ENCODE assay signal across 26 cellular contexts in the genomic region with DNA sequence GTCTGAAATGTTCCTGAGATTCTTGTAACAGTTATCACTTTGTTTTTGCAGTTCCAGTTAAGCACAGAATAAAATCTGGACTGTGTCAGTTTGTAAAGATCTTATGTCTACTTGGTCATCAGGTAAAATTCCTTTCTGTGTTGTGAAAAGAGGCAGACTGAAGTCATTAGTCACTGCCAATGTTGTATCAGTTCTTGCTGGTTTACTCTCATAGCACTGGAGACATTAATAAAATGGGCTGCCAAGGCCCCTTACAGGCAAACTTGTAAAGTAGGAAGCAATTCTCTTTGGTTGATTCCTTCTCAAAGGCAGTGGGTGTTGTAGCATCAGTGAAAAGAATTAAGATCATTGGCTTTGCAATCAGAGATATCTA.
"Had no signal": no experiment of that assay in that cellular context is flagged by ENCODE, and none has a peak within 500 bp of the region (broad histone marks: within the 10 kb centered on the region; RNA-seq: fewer than 3 reads in every experiment).

No MANE protein-coding gene starts in this region.

- H3K27me3 Mint-ChIP-seq: central memory CD8-positive, alpha-beta T cell; dendritic cell treated with granulocyte-macrophage colony-stimulating factor and Interleukin-4, amounts not matched to agents 40 ng/mL and 50 ng/mL, for 4 days; memory B cell; stimulated activated memory B cell treated with anti-CD40 and anti-IgM and Interleukin-4, amounts not matched to agents 10 μg/mL and 1 μg/mL and 100 μg/mL, for 72 hours; type B pancreatic cell had no signal

- H3K36me3 Mint-ChIP-seq: memory B cell; naive B cell; natural killer cell treated with Interleukin-12 subunit alpha and Interleukin-12 subunit beta and Interleukin-15 and Interleukin-18, amount 100 ng/mL, for 72 hours; stimulated activated memory B cell treated with anti-CD40 and anti-IgM and Interleukin-4, amounts not matched to agents 10 μg/mL and 1 μg/mL and 100 μg/mL, for 72 hours; type B pancreatic cell had no signal

- H3K4me1 ChIP-seq: colonic mucosa, esophagus muscularis mucosa, foreskin keratinocyte, gastroesophageal sphincter, heart left ventricle, psoas muscle, spleen, suprapubic skin had no signal

- H3K36me3 ChIP-seq: colonic mucosa, esophagus muscularis mucosa, gastroesophageal sphincter, heart left ventricle, spleen, suprapubic skin had no signal

- H3K9me3 ChIP-seq: colonic mucosa, esophagus muscularis mucosa, gastroesophageal sphincter, heart left ventricle, mucosa of descending colon, psoas muscle, spleen, suprapubic skin had no signal

- H3K4me3 Mint-ChIP-seq: central memory CD8-positive, alpha-beta T cell; dendritic cell treated with granulocyte-macrophage colony-stimulating factor and Interleukin-4, amounts not matched to agents 40 ng/mL and 50 ng/mL, for 4 days; naive B cell; natural killer cell treated with Interleukin-12 subunit alpha and Interleukin-12 subunit beta and Interleukin-15 and Interleukin-18, amount 100 ng/mL, for 72 hours; stimulated activated memory B cell treated with anti-CD40 and anti-IgM and Interleukin-4, amounts not matched to agents 10 μg/mL and 1 μg/mL and 100 μg/mL, for 72 hours; stimulated activated naive CD8-positive, alpha-beta T cell treated with anti-CD3 and anti-CD28 coated beads, Interleukin-15, Interleukin-2, amounts not matched to agents 100 ng/mL and 50 ng/mL, for 24 hours; type B pancreatic cell had no signal

- ATAC-seq: foreskin keratinocyte, gastroesophageal sphincter, heart left ventricle, left lobe of liver, mucosa of descending colon, psoas muscle had no signal

- H3K27ac Mint-ChIP-seq: dendritic cell treated with granulocyte-macrophage colony-stimulating factor and Interleukin-4, amounts not matched to agents 40 ng/mL and 50 ng/mL, for 4 days; memory B cell; natural killer cell treated with Interleukin-12 subunit alpha and Interleukin-12 subunit beta and Interleukin-15 and Interleukin-18, amount 100 ng/mL, for 72 hours; stimulated activated memory B cell treated with anti-CD40 and anti-IgM and Interleukin-4, amounts not matched to agents 10 μg/mL and 1 μg/mL and 100 μg/mL, for 72 hours; stimulated activated naive CD8-positive, alpha-beta T cell treated with anti-CD3 and anti-CD28 coated beads, Interleukin-15, Interleukin-2, amounts not matched to agents 100 ng/mL and 50 ng/mL, for 24 hours; type B pancreatic cell had no signal

- H3K27me3 ChIP-seq: colonic mucosa, esophagus muscularis mucosa, foreskin keratinocyte, gastroesophageal sphincter, heart left ventricle, hepatocyte, spleen, suprapubic skin had no signal

- H3K27ac ChIP-seq: colonic mucosa, esophagus muscularis mucosa, foreskin keratinocyte, gastroesophageal sphincter, heart left ventricle, psoas muscle, skin epidermis, spleen, suprapubic skin had no signal

- H3K4me1 Mint-ChIP-seq: central memory CD8-positive, alpha-beta T cell; stimulated activated memory B cell treated with anti-CD40 and anti-IgM and Interleukin-4, amounts not matched to agents 10 μg/mL and 1 μg/mL and 100 μg/mL, for 72 hours had no signal

- H3K9me3 Mint-ChIP-seq: central memory CD8-positive, alpha-beta T cell; dendritic cell treated with granulocyte-macrophage colony-stimulating factor and Interleukin-4, amounts not matched to agents 40 ng/mL and 50 ng/mL, for 4 days; memory B cell; natural killer cell treated with Interleukin-12 subunit alpha and Interleukin-12 subunit beta and Interleukin-15 and Interleukin-18, amount 100 ng/mL, for 72 hours; stimulated activated naive CD8-positive, alpha-beta T cell treated with anti-CD3 and anti-CD28 coated beads, Interleukin-15, Interleukin-2, amounts not matched to agents 100 ng/mL and 50 ng/mL, for 24 hours; type B pancreatic cell had no signal

- H3K4me3 ChIP-seq: colonic mucosa, esophagus muscularis mucosa, gastroesophageal sphincter, heart left ventricle, hepatocyte, lung, mucosa of descending colon, psoas muscle, skin epidermis, spleen, suprapubic skin had no signal

- DNase-seq: colonic mucosa; effector CD8-positive, alpha-beta T cell; foreskin keratinocyte; heart left ventricle; kidney; mucosa of descending colon; naive B cell; nucleus accumbens; psoas muscle; retina; spleen; stimulated activated CD4-positive, alpha-beta T cell treated with anti-CD3 and anti-CD28 coated beads, Interleukin-4, amount 100 ng/mL, for 4 hours had no signal
